In genomic region chr7:139358541-139359365, GRCh38 we compare ENCODE assay signal across 8 cellular contexts. TPM values are rescaled to one million over a fixed set of nuclear protein-coding genes. Genes with fewer than 3 reads are reported as not detected.
DNase-seq lines count a peak whose midpoint lies in the region; ATAC-seq and TF ChIP-seq lines count a peak whose summit lies in the region.

No MANE protein-coding gene starts in this region.

- peaks cover 40% of the 10 kb centered on the region for H3K36me3 Mint-ChIP-seq in activated T-helper 2 cell treated with anti-CD3 and anti-CD28 coated beads, Interferon-gamma antibody, Interleukin-2, Interleukin-4, amounts not matched to agents 10 μg/mL and 5 μg/mL and 100 μg/mL, durations not matched to agents 14 hours and 24 hours and 36 hours (ENCODE audit: low read depth)

- H3K27ac Mint-ChIP-seq in activated T-helper 2 cell treated with anti-CD3 and anti-CD28 coated beads, Interferon-gamma antibody, Interleukin-2, Interleukin-4, amounts not matched to agents 10 μg/mL and 5 μg/mL and 100 μg/mL, durations not matched to agents 14 hours and 24 hours and 36 hours = peak overlapping the region; percentile 99

- H3K4me3 Mint-ChIP-seq in activated T-helper 2 cell treated with anti-CD3 and anti-CD28 coated beads, Interferon-gamma antibody, Interleukin-2, Interleukin-4, amounts not matched to agents 10 μg/mL and 5 μg/mL and 100 μg/mL, durations not matched to agents 14 hours and 24 hours and 36 hours (ENCODE audit: low read depth) = peak overlapping the region; percentile 94

- ATAC-seq in HG02884 (IDR thresholded peaks at IDR 0.05; ENCODE audit: unreplicated experiment) = peak; percentile 4

- H3K27me3 Mint-ChIP-seq in activated T-helper 2 cell treated with anti-CD3 and anti-CD28 coated beads, Interferon-gamma antibody, Interleukin-2, Interleukin-4, amounts not matched to agents 10 μg/mL and 5 μg/mL and 100 μg/mL, durations not matched to agents 14 hours and 24 hours and 36 hours (ENCODE audit: low read depth) = no peaks in the 10 kb centered on the region

- peak overlapping the region; percentile 96 for H3K4me3 ChIP-seq in NT2/D1 (ENCODE audit: insufficient read length, low read depth)
- peak overlapping the region; percentile 75 to 98 for H3K4me3 ChIP-seq in prostate gland

- H3K4me1 ChIP-seq in NT2/D1 (ENCODE audit: insufficient read depth, insufficient read length) (no peaks in the 10 kb centered on the region), prostate gland (replicated peaks) (no peaks in the 10 kb centered on the region)

- H3K27ac ChIP-seq in prostate gland = peak overlapping the region; percentile 99 to 100

- H3K9me3 Mint-ChIP-seq in activated T-helper 2 cell treated with anti-CD3 and anti-CD28 coated beads, Interferon-gamma antibody, Interleukin-2, Interleukin-4, amounts not matched to agents 10 μg/mL and 5 μg/mL and 100 μg/mL, durations not matched to agents 14 hours and 24 hours and 36 hours = no peaks in the 10 kb centered on the region

- H3K27me3 ChIP-seq in NT2/D1 (ENCODE audit: insufficient read depth, insufficient read length) (no peaks in the 10 kb centered on the region), prostate gland (replicated peaks; ENCODE audit: insufficient read depth) (no peaks in the 10 kb centered on the region)

- H3K9ac ChIP-seq in NT2/D1 (ENCODE audit: insufficient read length, low read depth) = peak overlapping the region; percentile 99

- H3K36me3 ChIP-seq in NT2/D1 (ENCODE audit: insufficient read depth, insufficient read length, low read length) (peaks cover 12% of the 10 kb centered on the region), prostate gland (no peaks in the 10 kb centered on the region)

- TF ChIP-seq POLR2A in prostate gland (IDR thresholded peaks at IDR 0.05) = no peak

- H3K9me3 ChIP-seq in NT2/D1 (ENCODE audit: insufficient read depth, low read length) (no peaks in the 10 kb centered on the region), prostate gland (no peaks in the 10 kb centered on the region)

- peaks cover 29% of the 10 kb centered on the region for H3K4me1 Mint-ChIP-seq in activated T-helper 2 cell treated with anti-CD3 and anti-CD28 coated beads, Interferon-gamma antibody, Interleukin-2, Interleukin-4, amounts not matched to agents 10 μg/mL and 5 μg/mL and 100 μg/mL, durations not matched to agents 14 hours and 24 hours and 36 hours (ENCODE audit: low read depth)

- WGBS in prostate gland = 5% methylated on average over 39 of the region's 39 CpGs

- DNase-seq in NCI-H2081 (lab: John Stamatoyannopoulos, UW) (peak; percentile 76 to 78), NCI-H2081 treated with DMSO at 0.1 percent for 48 hours (lab: John Stamatoyannopoulos, UW) (no peak), NT2/D1 (ENCODE audit: low read depth, low spot score) (no peak), head of caudate nucleus (peak in 27 of 42 donors; percentile 5 to 54 (median 28)), prostate gland (ENCODE audit: low spot score) (peak; percentile 64), GOT3 (lab: John Stamatoyannopoulos, UW) (no peak)
- DNase-seq in activated T-helper 2 cell treated with anti-CD3 and anti-CD28 coated beads, Interferon-gamma antibody, Interleukin-2, Interleukin-4, amounts not matched to agents 10 μg/mL and 5 μg/mL and 100 μg/mL, durations not matched to agents 14 hours and 24 hours and 36 hours (ENCODE audit: low spot score) = peak; percentile 31

- no peak for TF ChIP-seq CTCF in prostate gland (IDR thresholded peaks at IDR 0.05)

- intact Hi-C loops in activated T-helper 2 cell treated with anti-CD3 and anti-CD28 coated beads, Interferon-gamma antibody, Interleukin-2, Interleukin-4, amounts not matched to agents 10 μg/mL and 5 μg/mL and 100 μg/mL, durations not matched to agents 14 hours and 24 hours and 36 hours (cut with micrococcal nuclease) = loop anchor here (1.0 to 5.0 kb wide), 4 partner anchors 17 to 266 kb away; partner anchors contain the start of genes FMC1, UBN2 and ZC3HAV1
- intact Hi-C loops in head of caudate nucleus (cut with DNase I) (no loop called here), prostate gland (cut with DNase I) (loop anchor here (1.0 kb wide), 1 partner anchor 16 kb away; no protein-coding TSS in a partner anchor)

RNA-seq across cellular contexts. Expression of gene LUC7L2, which starts 0.9 kb away (rescaled TPM):
- total RNA-seq in activated T-helper 2 cell treated with anti-CD3 and anti-CD28 coated beads, Interferon-gamma antibody, Interleukin-2, Interleukin-4, amounts not matched to agents 10 μg/mL and 5 μg/mL and 100 μg/mL, durations not matched to agents 14 hours and 24 hours and 36 hours = 150 and 151 TPM in 2 replicates
- 10 to 100 TPM; 71.2 to 81.7 TPM for total RNA-seq in prostate gland

RNA-seq across cellular contexts. Expression of gene FMC1, which starts 17.6 kb away (rescaled TPM):
- total RNA-seq in activated T-helper 2 cell treated with anti-CD3 and anti-CD28 coated beads, Interferon-gamma antibody, Interleukin-2, Interleukin-4, amounts not matched to agents 10 μg/mL and 5 μg/mL and 100 μg/mL, durations not matched to agents 14 hours and 24 hours and 36 hours = 7.2 and 7.5 TPM in 2 replicates
- 10 to 100 TPM; 17.8 to 29.6 TPM for total RNA-seq in prostate gland

Comparison
In these comparisons a context has a peak if more than half of its experiments do, and no peak if none do; other contexts are left out.
1. DNase-seq: peak in NCI-H2081 (2 of 2), activated T-helper 2 cell treated with anti-CD3 and anti-CD28 coated beads, Interferon-gamma antibody, Interleukin-2, Interleukin-4, amounts not matched to agents 10 μg/mL and 5 μg/mL and 100 μg/mL, durations not matched to agents 14 hours and 24 hours and 36 hours (single experiment), head of caudate nucleus (27 of 42) and prostate gland (single experiment); none in NCI-H2081 treated with DMSO at 0.1 percent for 48 hours (single experiment), NT2/D1 (single experiment) and GOT3 (single experiment).